Comparison of ENCODE assay signal across 7 cellular contexts in genomic region chr9:116448463-116448862, GRCh38.
"Had no signal": no experiment of that assay in that cellular context is flagged by ENCODE, and none has a peak within 500 bp of the region (broad histone marks: within the 10 kb centered on the region; RNA-seq: fewer than 3 reads in every experiment).

No MANE protein-coding gene starts in this region.

- DNase-seq: H9, HCEC 1CT, KG1 had no signal

- FAIRE-seq: H1, H54, HTR-8/SVneo had no signal

- H2AFZ ChIP-seq: GM23338 had no signal

- H3K4me3 ChIP-seq: GM23338 had no signal

- H3K4me2 ChIP-seq: GM23338 had no signal

- ATAC-seq: GM23338 had no signal
